In the genomic region with DNA sequence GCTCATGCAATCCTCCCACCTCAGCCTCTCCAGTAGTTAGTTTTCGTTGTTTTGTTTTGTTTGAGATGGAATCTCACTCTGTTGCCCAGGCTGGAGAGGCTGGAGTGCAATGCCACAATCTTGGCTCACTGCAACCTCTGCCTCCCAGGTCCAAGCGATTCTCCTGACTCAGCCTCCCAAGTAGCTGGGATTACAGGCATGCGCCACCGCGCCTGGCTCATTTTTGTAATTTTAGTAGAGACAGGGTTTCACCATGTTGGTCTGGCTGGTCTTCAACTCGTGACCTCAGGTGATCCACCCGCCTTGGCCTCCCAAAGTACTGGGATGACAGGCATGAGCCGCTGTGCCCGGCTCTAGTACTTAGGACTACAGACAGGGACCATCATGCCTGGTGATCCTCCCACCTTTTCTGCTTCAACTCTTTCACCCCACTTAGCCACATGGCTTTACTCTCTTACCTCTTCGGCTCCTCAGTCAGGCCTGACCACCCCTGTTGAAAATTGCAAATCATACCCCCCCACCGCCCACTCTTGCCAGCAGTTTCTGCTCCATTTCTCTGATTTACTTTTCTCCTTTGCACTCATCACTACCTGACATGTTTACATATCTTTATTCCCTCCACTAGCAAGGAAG, we compare ENCODE assay signal across 1 cellular context.
TF ChIP-seq lines count a peak whose summit lies in the region.

No MANE protein-coding gene starts in this region.

TF ChIP-seq in HEK293, 187 proteins besides CTCF, POLR2A, EP300 and RAD21 (continued from another document):
- TF ChIP-seq ZBTB26 (tag by site-specific recombination; optimal IDR thresholded peaks at IDR 0.05) (no peak), ZNF514 (tag by site-specific recombination; IDR thresholded peaks at IDR 0.05) (no peak), ZNF274 (IDR thresholded peaks at IDR 0.05; ENCODE audit: low read length) (no peak), ZNF274 (tag by site-specific recombination; IDR thresholded peaks at IDR 0.05; ENCODE audit: borderline replicate concordance) (no peak), SP3 (tag by site-specific recombination; IDR thresholded peaks at IDR 0.05) (no peak), SP2 (tag by site-specific recombination; IDR thresholded peaks at IDR 0.05) (no peak), ZNF792 (tag by site-specific recombination; IDR thresholded peaks at IDR 0.05) (no peak), GLIS1 (tag by site-specific recombination; IDR thresholded peaks at IDR 0.05) (peak; percentile 92), ZNF76 (tag by site-specific recombination; IDR thresholded peaks at IDR 0.05; ENCODE audit: borderline replicate concordance, low read depth) (no peak), ZIC2 (tag by site-specific recombination; IDR thresholded peaks at IDR 0.05) (peak; percentile 95; the same call in 1 of the 2 replicates), ZNF530 (tag by site-specific recombination; IDR thresholded peaks at IDR 0.05; ENCODE audit: low read depth) (no peak), ZNF529 (tag by site-specific recombination; IDR thresholded peaks at IDR 0.05; ENCODE audit: insufficient replicate concordance) (no peak), HIC1 (tag by site-specific recombination; IDR thresholded peaks at IDR 0.05) (no peak), MEIS1 (CRISPR knock-in tag; IDR thresholded peaks at IDR 0.05; ENCODE audit: borderline replicate concordance) (no peak)
- TF ChIP-seq, protein P1, sequence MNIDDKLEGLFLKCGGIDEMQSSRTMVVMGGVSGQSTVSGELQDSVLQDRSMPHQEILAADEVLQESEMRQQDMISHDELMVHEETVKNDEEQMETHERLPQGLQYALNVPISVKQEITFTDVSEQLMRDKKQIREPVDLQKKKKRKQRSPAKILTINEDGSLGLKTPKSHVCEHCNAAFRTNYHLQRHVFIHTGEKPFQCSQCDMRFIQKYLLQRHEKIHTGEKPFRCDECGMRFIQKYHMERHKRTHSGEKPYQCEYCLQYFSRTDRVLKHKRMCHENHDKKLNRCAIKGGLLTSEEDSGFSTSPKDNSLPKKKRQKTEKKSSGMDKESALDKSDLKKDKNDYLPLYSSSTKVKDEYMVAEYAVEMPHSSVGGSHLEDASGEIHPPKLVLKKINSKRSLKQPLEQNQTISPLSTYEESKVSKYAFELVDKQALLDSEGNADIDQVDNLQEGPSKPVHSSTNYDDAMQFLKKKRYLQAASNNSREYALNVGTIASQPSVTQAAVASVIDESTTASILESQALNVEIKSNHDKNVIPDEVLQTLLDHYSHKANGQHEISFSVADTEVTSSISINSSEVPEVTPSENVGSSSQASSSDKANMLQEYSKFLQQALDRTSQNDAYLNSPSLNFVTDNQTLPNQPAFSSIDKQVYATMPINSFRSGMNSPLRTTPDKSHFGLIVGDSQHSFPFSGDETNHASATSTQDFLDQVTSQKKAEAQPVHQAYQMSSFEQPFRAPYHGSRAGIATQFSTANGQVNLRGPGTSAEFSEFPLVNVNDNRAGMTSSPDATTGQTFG (tag by site-specific recombination; IDR thresholded peaks at IDR 0.05; ENCODE audit: borderline replicate concordance), result no peak
